Comparison of ENCODE assay signal across 1 cellular context in the genomic region with DNA sequence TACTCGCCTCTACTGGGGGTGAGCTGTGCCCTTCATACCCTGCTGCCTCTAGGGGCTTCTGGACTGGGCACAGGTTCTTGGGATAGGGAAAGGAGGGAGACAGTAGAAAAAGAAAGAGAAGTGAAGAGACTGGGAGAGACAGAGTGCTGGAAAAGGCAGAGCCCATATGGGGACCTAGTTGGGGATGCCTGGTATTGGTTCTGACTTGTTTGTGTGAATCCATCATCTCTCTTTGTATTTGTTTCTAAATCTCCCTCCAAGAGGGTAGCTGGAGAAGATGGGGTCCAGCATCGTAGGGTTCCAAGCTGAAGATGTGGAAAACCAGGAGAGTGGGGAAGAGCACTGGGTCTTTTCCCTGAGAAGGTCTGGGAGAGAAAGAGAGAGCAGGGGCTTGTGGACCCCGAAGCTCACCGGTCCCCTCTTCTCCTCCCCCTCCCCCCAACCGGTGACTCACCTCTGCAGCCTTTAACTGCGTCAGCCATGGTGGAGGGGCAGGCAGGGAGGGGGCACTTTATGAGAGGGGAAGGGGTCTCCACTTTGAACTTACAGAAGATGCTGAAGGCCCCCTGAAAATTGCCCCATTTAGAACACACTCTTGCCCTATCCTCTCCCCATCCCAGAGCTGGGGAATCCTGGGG.
TF ChIP-seq lines count a peak whose summit lies in the region.

No MANE protein-coding gene starts in this region.

TF ChIP-seq in A549, 52 proteins besides CTCF, POLR2A, EP300 and RAD21:
- TF ChIP-seq CHD2 (IDR thresholded peaks at IDR 0.05; ENCODE audit: low read length, partially characterized antibody) (no peak), JUNB (IDR thresholded peaks at IDR 0.05) (0 out of 2 replicates have a peak, but pooled peaks have one; percentile 18), RNF2 (IDR thresholded peaks at IDR 0.05; ENCODE audit: borderline replicate concordance, low read depth) (no peak), CBX2 (IDR thresholded peaks at IDR 0.05; ENCODE audit: borderline replicate concordance, low read depth) (no peak), POLR2AphosphoS2 (conservative IDR thresholded peaks at IDR 0.05; ENCODE audit: low read length) (no peak), EHMT2 (IDR thresholded peaks at IDR 0.05; ENCODE audit: low read depth) (no peak), GATA3 (IDR thresholded peaks at IDR 0.05; ENCODE audit: borderline replicate concordance) (no peak), JUN (IDR thresholded peaks at IDR 0.05) (no peak), FOSL2 (IDR thresholded peaks at IDR 0.05) (no peak), FOSL2 (CRISPR knock-in tag; IDR thresholded peaks at IDR 0.05) (peak; percentile 47), HOXB5 (CRISPR knock-in tag; IDR thresholded peaks at IDR 0.05) (no peak)
- TF ChIP-seq, protein P1, sequence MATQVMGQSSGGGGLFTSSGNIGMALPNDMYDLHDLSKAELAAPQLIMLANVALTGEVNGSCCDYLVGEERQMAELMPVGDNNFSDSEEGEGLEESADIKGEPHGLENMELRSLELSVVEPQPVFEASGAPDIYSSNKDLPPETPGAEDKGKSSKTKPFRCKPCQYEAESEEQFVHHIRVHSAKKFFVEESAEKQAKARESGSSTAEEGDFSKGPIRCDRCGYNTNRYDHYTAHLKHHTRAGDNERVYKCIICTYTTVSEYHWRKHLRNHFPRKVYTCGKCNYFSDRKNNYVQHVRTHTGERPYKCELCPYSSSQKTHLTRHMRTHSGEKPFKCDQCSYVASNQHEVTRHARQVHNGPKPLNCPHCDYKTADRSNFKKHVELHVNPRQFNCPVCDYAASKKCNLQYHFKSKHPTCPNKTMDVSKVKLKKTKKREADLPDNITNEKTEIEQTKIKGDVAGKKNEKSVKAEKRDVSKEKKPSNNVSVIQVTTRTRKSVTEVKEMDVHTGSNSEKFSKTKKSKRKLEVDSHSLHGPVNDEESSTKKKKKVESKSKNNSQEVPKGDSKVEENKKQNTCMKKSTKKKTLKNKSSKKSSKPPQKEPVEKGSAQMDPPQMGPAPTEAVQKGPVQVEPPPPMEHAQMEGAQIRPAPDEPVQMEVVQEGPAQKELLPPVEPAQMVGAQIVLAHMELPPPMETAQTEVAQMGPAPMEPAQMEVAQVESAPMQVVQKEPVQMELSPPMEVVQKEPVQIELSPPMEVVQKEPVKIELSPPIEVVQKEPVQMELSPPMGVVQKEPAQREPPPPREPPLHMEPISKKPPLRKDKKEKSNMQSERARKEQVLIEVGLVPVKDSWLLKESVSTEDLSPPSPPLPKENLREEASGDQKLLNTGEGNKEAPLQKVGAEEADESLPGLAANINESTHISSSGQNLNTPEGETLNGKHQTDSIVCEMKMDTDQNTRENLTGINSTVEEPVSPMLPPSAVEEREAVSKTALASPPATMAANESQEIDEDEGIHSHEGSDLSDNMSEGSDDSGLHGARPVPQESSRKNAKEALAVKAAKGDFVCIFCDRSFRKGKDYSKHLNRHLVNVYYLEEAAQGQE (IDR thresholded peaks at IDR 0.05), result no peak
